ENCODE assay signal across 18 cellular contexts in genomic region chr12:15477761-15478160, GRCh38.
"Had no signal": no experiment of that assay in that cellular context is flagged by ENCODE, and none has a peak within 500 bp of the region (broad histone marks: within the 10 kb centered on the region; RNA-seq: fewer than 3 reads in every experiment).

No MANE protein-coding gene starts in this region.

- DNase-seq: activated CD4-positive, alpha-beta T cell treated with anti-CD3 and anti-CD28 coated beads, Interleukin-2, amount 50 U/mL, for 1 hour; activated CD8-positive, alpha-beta memory T cell treated with anti-CD3 and anti-CD28 coated beads, Interleukin-2, amount 50 U/mL, for 4 hours; activated effector memory CD4-positive, alpha-beta T cell treated with anti-CD3 and anti-CD28 coated beads, Interleukin-2, amount 50 U/mL, for 16 hours; activated naive CD4-positive, alpha-beta T cell treated with anti-CD3 and anti-CD28 coated beads, Interleukin-2, amount 50 U/mL, for 16 hours; activated T-cell treated with anti-CD3 and anti-CD28 coated beads, Interleukin-2, amount 50 U/mL, for 4 hours; cerebellar nuclear complex; effector CD8-positive, alpha-beta T cell; esophagus squamous epithelium; immature natural killer cell; mesendoderm; naive thymus-derived CD8-positive, alpha-beta T cell; spleen; stimulated activated CD4-positive, alpha-beta T cell treated with anti-CD3 and anti-CD28 coated beads, Interleukin-4, amount 100 ng/mL, for 4 hours; testis; upper lobe of left lung had no signal

- H3K4me1 ChIP-seq: esophagus squamous epithelium, pancreas, spleen, testis, upper lobe of left lung had no signal

- H3K9me3 ChIP-seq: ascending aorta, esophagus squamous epithelium, neutrophil, pancreas, spleen, testis, upper lobe of left lung had no signal

- H3K36me3 ChIP-seq: ascending aorta, esophagus squamous epithelium, neutrophil, pancreas, spleen, upper lobe of left lung had no signal

- H3K27ac ChIP-seq: ascending aorta, esophagus squamous epithelium, neutrophil, pancreas, spleen, testis, upper lobe of left lung had no signal

- H3K27me3 ChIP-seq: ascending aorta, pancreas, testis, upper lobe of left lung had no signal

- H3K4me3 ChIP-seq: ascending aorta, esophagus squamous epithelium, pancreas, spleen, testis, upper lobe of left lung had no signal
